8 cellular contexts compared by ENCODE assay signal in the genomic region with DNA sequence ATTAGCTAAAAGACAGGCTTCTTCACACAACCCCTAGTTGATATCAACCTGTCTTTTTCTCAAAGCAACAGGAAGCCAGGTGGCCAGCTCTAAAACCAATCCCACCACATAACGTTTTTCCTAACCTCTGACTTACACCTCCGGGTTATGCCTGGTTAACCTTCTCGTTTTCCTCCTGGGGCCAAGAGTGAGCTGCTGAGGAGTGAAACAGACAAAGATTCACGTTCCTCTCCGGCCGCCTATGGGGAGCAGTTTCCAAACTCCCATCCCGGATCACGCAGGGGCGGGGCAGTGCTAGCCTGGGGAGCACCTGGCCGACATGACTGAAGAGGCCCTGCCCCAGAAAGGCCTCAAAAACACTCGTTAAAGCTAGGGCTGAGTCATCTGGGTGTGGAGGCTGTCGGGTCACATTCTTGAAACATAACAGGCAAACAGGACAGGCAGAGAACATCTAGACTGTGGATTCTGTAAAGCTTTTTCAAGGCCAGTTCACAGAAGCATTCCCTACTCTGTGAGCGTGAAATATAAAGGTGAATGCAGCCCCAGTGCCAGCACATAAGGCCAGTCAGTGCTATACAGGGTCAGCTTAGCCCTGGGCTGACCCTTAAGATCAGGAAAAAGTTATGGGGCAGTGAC. TPM values are rescaled to one million over a fixed set of nuclear protein-coding genes. Genes with fewer than 3 reads are reported as not detected.
DNase-seq lines count a peak whose midpoint lies in the region; ATAC-seq and FAIRE-seq lines count a peak whose summit lies in the region.

No MANE protein-coding gene starts in this region.

- ATAC-seq in GM18861 (IDR thresholded peaks at IDR 0.05; ENCODE audit: unreplicated experiment) (peak; percentile 25), HG03196 (IDR thresholded peaks at IDR 0.05; ENCODE audit: unreplicated experiment) (peak; percentile 35), right cardiac atrium (peak; percentile 75 to 84)

- DNase-seq in 8988T (peak; percentile 35), SHP77 (lab: John Stamatoyannopoulos, UW) (peak; percentile 70 to 80), adipocyte (ENCODE audit: low read depth) (peak; percentile 95), right cardiac atrium (peak; percentile 65 to 86 (median 71)), small intestine (peak; percentile 99), Kasumi-1 (lab: John Stamatoyannopoulos, UW) (no peak)

- intact Hi-C loops in right cardiac atrium (cut with DNase I) = no loop called here

- H3K9ac ChIP-seq in adipocyte (ENCODE audit: low read length) = peak overlapping the region; percentile 91

- no peaks in the 10 kb centered on the region for H3K36me3 ChIP-seq in adipocyte (ENCODE audit: control insufficient read depth, insufficient read depth, low read length, severe bottlenecking)
- H3K36me3 ChIP-seq in small intestine (ENCODE audit: control insufficient read depth in 2 of 2, insufficient read depth in 2 of 2, low read length in 2 of 2) = no peaks in the 10 kb centered on the region

- H3K4me3 ChIP-seq in adipocyte (ENCODE audit: low read length) (peak overlapping the region; percentile 71), right cardiac atrium (ENCODE audit: low read length) (no peak overlapping the region), small intestine (ENCODE audit: low read depth in 1 of 2, low read length in 2 of 2) (no peak overlapping the region)

- H3K27ac ChIP-seq in right cardiac atrium (ENCODE audit: low read length) (peak overlapping the region; percentile 97), small intestine (ENCODE audit: low read depth in 1 of 2, low read length in 1 of 2) (peak overlapping the region; percentile 97 to 100)

- WGBS in right cardiac atrium = 27% methylated on average over 13 of the region's 13 CpGs
- WGBS in small intestine, 3 donors = 4 to 22% (median 8%) methylated on average over 13 of the region's 13 CpGs

- peaks cover 7% of the 10 kb centered on the region for H3K9me3 ChIP-seq in adipocyte (ENCODE audit: control insufficient read depth, low read length)
- no peaks in the 10 kb centered on the region for H3K9me3 ChIP-seq in right cardiac atrium (ENCODE audit: control insufficient read depth, low read length)
- no peaks in the 10 kb centered on the region for H3K9me3 ChIP-seq in small intestine (ENCODE audit: control insufficient read depth, low read depth)

- H3K27me3 ChIP-seq in adipocyte (replicated peaks; ENCODE audit: control insufficient read depth, insufficient read depth, low read length) (no peaks in the 10 kb centered on the region), right cardiac atrium (ENCODE audit: control insufficient read depth, insufficient read depth) (no peaks in the 10 kb centered on the region), small intestine (ENCODE audit: control insufficient read depth in 2 of 2, insufficient read depth in 2 of 2, low read length in 2 of 2) (no peaks in the 10 kb centered on the region)

- peaks cover 63% of the 10 kb centered on the region for H3K4me1 ChIP-seq in adipocyte (ENCODE audit: control insufficient read depth, insufficient read depth, low read length)
- H3K4me1 ChIP-seq in right cardiac atrium (ENCODE audit: control insufficient read depth, insufficient read depth, low read length) = peaks cover 30% of the 10 kb centered on the region
- peaks cover 10 to 40% of the 10 kb centered on the region in 2 donors for H3K4me1 ChIP-seq in small intestine (ENCODE audit: control insufficient read depth in 2 of 2, insufficient read depth in 1 of 2, low read depth in 1 of 2, low read length in 1 of 2)

- no peak for FAIRE-seq in small intestine (lab: Jason Lieb, UNC)

RNA-seq across cellular contexts. Expression of a gene that starts 25.9 kb away (rescaled TPM):
- total RNA-seq in right cardiac atrium = 100 to 1,000 TPM; 139 to 186 (median 164) TPM
- polyA plus RNA-seq in right cardiac atrium (271 TPM), small intestine (1,000 to 10,000 TPM in 2 of 3 donors, 100 to 1,000 TPM in 1; 593 to 2,279 (median 2,145) TPM)

RNA-seq across cellular contexts. Expression of a gene that starts 51.7 kb away (rescaled TPM):
- 10 to 100 TPM; 55.7 to 96.4 (median 68.3) TPM for total RNA-seq in right cardiac atrium
- polyA plus RNA-seq in right cardiac atrium = 31.4 TPM
- polyA plus RNA-seq in small intestine = 10 to 100 TPM; 24.3 to 32.0 (median 30.9) TPM

Comparison
In these comparisons a context has a peak if more than half of its experiments do, and no peak if none do; other contexts are left out.
1. DNase-seq: peak in 8988T (single experiment), SHP77 (2 of 2), adipocyte (single experiment), right cardiac atrium (3 of 3) and small intestine (single experiment); none in Kasumi-1 (0 of 2).
2. ATAC-seq: peak in every context shown above with its lines; median percentile 80 in right cardiac atrium; 35 in HG03196; 25 in GM18861.